ENCODE assay signal across 1 cellular context in the genomic region with DNA sequence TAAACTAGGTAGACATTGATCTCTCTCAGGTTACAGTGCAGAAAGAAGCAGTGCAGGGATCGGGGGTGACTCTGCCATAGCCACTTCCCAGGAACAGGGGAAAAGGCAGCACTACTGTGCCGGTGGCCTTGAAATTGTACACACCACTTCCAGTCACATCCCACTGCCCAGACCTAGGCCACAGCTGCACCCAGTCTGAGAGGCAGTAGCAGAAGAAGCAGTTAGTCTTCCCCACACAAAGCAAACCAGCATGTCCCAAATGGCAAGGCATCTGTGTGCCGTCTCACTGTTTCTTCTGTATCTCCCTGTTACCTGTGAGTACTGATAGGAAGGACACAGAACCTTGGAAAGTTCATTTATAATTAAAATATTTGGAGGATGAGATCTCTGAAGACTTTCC.
TF ChIP-seq lines count a peak whose summit lies in the region.

No MANE protein-coding gene starts in this region.

TF ChIP-seq in K562, 482 proteins besides CTCF, POLR2A, EP300 and RAD21:
- TF ChIP-seq HMGXB4 (CRISPR knock-in tag; IDR thresholded peaks at IDR 0.05) (no peak), ELF1 (tag; IDR thresholded peaks at IDR 0.05) (no peak), PRPF4 (IDR thresholded peaks at IDR 0.05; ENCODE audit: insufficient read depth, low read depth, low read length, poor library complexity, severe bottlenecking) (no peak), BACH1 (tag; IDR thresholded peaks at IDR 0.05) (no peak), EGR1 (conservative IDR thresholded peaks at IDR 0.05) (no peak), ATF7 (IDR thresholded peaks at IDR 0.05) (no peak), ZNF76 (CRISPR knock-in tag; IDR thresholded peaks at IDR 0.05; ENCODE audit: borderline replicate concordance) (no peak), KDM4B (IDR thresholded peaks at IDR 0.05; ENCODE audit: borderline replicate concordance in 2 of 2, low read depth in 1 of 2) (no peak), ZNF644 (tag; IDR thresholded peaks at IDR 0.05; ENCODE audit: low read depth) (no peak)
- TF ChIP-seq, protein P1, sequence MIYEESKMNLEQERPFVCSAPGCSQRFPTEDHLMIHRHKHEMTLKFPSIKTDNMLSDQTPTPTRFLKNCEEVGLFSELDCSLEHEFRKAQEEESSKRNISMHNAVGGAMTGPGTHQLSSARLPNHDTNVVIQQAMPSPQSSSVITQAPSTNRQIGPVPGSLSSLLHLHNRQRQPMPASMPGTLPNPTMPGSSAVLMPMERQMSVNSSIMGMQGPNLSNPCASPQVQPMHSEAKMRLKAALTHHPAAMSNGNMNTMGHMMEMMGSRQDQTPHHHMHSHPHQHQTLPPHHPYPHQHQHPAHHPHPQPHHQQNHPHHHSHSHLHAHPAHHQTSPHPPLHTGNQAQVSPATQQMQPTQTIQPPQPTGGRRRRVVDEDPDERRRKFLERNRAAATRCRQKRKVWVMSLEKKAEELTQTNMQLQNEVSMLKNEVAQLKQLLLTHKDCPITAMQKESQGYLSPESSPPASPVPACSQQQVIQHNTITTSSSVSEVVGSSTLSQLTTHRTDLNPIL (CRISPR knock-in tag; IDR thresholded peaks at IDR 0.05), result no peak
